In the genomic region with DNA sequence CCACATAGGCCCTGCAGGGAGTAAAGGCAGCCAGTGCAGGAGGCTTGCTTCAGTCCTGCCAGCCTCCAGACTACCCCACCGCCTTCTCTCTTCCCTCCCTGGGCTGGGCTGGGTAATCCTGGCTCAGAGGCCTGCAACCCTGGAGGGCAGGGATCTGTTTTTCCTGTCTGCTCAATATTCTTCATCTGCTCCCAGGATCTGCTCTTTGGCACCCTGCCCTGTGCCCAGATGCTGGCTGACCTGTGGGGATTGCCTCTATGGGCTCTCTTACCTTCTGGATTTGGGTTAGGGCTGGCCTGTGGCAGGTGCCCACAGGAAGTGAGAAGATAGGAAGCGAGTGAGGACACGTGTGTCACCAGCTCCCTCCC, we compare ENCODE assay signal across 18 cellular contexts. TPM values are rescaled to one million over a fixed set of nuclear protein-coding genes. Genes with fewer than 3 reads are reported as not detected.
DNase-seq lines count a peak whose midpoint lies in the region; ATAC-seq, FAIRE-seq and TF ChIP-seq lines count a peak whose summit lies in the region.
"Had no signal": no experiment of that assay in that cellular context is flagged by ENCODE, and none has a peak within 500 bp of the region (broad histone marks: within the 10 kb centered on the region; RNA-seq: fewer than 3 reads in every experiment).

No MANE protein-coding gene starts in this region.

- H3K36me3 ChIP-seq in gastroesophageal sphincter (no peaks in the 10 kb centered on the region), smooth muscle cell (ENCODE audit: low read depth) (no peaks in the 10 kb centered on the region)
- H3K36me3 ChIP-seq: adrenal gland, upper lobe of left lung had no signal

- TF ChIP-seq POLR2A in gastroesophageal sphincter (IDR thresholded peaks at IDR 0.05): no peak

- CTCF ChIA-PET in RWPE1 (lab: Yijun Ruan, JAX): no interaction called here

- DNase-seq in ELF-1 (ENCODE audit: low read depth, low spot score) (peak; percentile 27), RWPE1 (ENCODE audit: low spot score) (no peak), smooth muscle cell (lab: John Stamatoyannopoulos, UW; ENCODE audit: unreplicated experiment) (no peak), urothelium cell line (ENCODE audit: low spot score) (no peak)
- DNase-seq: activated CD4-positive, alpha-beta T cell treated with anti-CD3 and anti-CD28 coated beads for 36 hours; adrenal gland; effector CD8-positive, alpha-beta T cell; hippocampal formation; NCI-H1048; NCI-H2029 treated with DMSO at 0.1 percent for 48 hours; NCI-H748 treated with DMSO at 0.1 percent for 48 hours; stimulated activated naive B cell treated with anti-CD40 and anti-IgM and Interleukin-4, amounts not matched to agents 10 μg/mL and 1 μg/mL and 100 μg/mL, for 72 hours; upper lobe of left lung had no signal

- H3K27ac ChIP-seq in RWPE1 (peak overlapping the region; percentile 27), gastroesophageal sphincter (peak overlapping the region in 3 of 4 donors; percentile 48 to 71 (median 52)), smooth muscle cell (ENCODE audit: low read depth) (peak overlapping the region; percentile 96)

- POLR2A ChIA-PET in RWPE1 (lab: Yijun Ruan, JAX; ENCODE audit: low non-redundant PET): no interaction called here

- TF ChIP-seq EP300 in gastroesophageal sphincter (IDR thresholded peaks at IDR 0.05): no peak

- no peak for FAIRE-seq in urothelium cell line (lab: Jason Lieb, UNC)

- 100% methylated on average over 2 of the region's 3 CpGs; no CpG with 5 or more reads in 1 of the 2 donors for WGBS in gastroesophageal sphincter (ENCODE audit: low coverage in 1 of 2), 2 donors
- WGBS in smooth muscle cell (ENCODE audit: low lambda C conversion rate): 76% methylated on average over 3 of the region's 3 CpGs

- no peak overlapping the region for H3K9ac ChIP-seq in smooth muscle cell (ENCODE audit: low read depth)

- no peak for ATAC-seq in gastroesophageal sphincter
- no peak for ATAC-seq in HG02759 (IDR thresholded peaks at IDR 0.05; ENCODE audit: unreplicated experiment)
- no peak for ATAC-seq in GM18873 (IDR thresholded peaks at IDR 0.05; ENCODE audit: low FRiP score, unreplicated experiment)
- ATAC-seq: activated CD4-positive, alpha-beta T cell treated with anti-CD3 and anti-CD28 coated beads for 36 hours; HCT116; Panc1; stimulated activated naive B cell treated with anti-CD40 and anti-IgM and Interleukin-4, amounts not matched to agents 10 μg/mL and 1 μg/mL and 100 μg/mL, for 72 hours had no signal

- H3K4me3 ChIP-seq in gastroesophageal sphincter: no peak overlapping the region
- no peak overlapping the region for H3K4me3 ChIP-seq in smooth muscle cell
- H3K4me3 ChIP-seq: adrenal gland, upper lobe of left lung had no signal

- H3K27me3 ChIP-seq in gastroesophageal sphincter: no peaks in the 10 kb centered on the region
- H3K27me3 ChIP-seq in smooth muscle cell (ENCODE audit: low read depth): no peaks in the 10 kb centered on the region
- H3K27me3 ChIP-seq: adrenal gland, upper lobe of left lung had no signal

- TF ChIP-seq CTCF in RWPE1 (conservative IDR thresholded peaks at IDR 0.05; ENCODE audit: low read depth): no peak
- TF ChIP-seq CTCF in gastroesophageal sphincter (IDR thresholded peaks at IDR 0.05): no peak
- TF ChIP-seq CTCF in smooth muscle cell (IDR thresholded peaks at IDR 0.05; ENCODE audit: borderline replicate concordance, insufficient read depth, poor library complexity, severe bottlenecking): no peak

- peaks cover 3 to 78% (median 24%) of the 10 kb centered on the region in 3 donors for H3K4me1 ChIP-seq in gastroesophageal sphincter
- peaks cover 27% of the 10 kb centered on the region for H3K4me1 ChIP-seq in smooth muscle cell (ENCODE audit: low read depth)

- H3K9me3 ChIP-seq in gastroesophageal sphincter: no peaks in the 10 kb centered on the region
- no peaks in the 10 kb centered on the region for H3K9me3 ChIP-seq in smooth muscle cell (replicated peaks; ENCODE audit: low read depth)
- H3K9me3 ChIP-seq: adrenal gland, upper lobe of left lung had no signal

- no peak overlapping the region for H3K4me2 ChIP-seq in smooth muscle cell

- H4K20me1 ChIP-seq in smooth muscle cell (ENCODE audit: low read depth): no peaks in the 10 kb centered on the region

- H3F3A ChIP-seq in smooth muscle cell (ENCODE audit: low read depth): peaks cover 30% of the 10 kb centered on the region

- H3K79me2 ChIP-seq in smooth muscle cell (ENCODE audit: low read depth): no peaks in the 10 kb centered on the region

- no peak overlapping the region for H2AFZ ChIP-seq in smooth muscle cell (ENCODE audit: low read depth)

RNA-seq across cellular contexts. Expression of gene ANGPTL2, which starts 7.3 kb away (rescaled TPM):
- total RNA-seq in gastroesophageal sphincter (10 to 100 TPM; 36.5 to 52.5 (median 50.8) TPM), smooth muscle cell (13.3 and 16.1 TPM in 2 replicates)
- 18.7 and 20.2 TPM in 2 replicates for polyA plus RNA-seq in smooth muscle cell
- total RNA-seq: activated CD4-positive, alpha-beta T cell treated with anti-CD3 and anti-CD28 coated beads for 36 hours had no signal

Comparison
In these comparisons a context has a peak if more than half of its experiments do, and no peak if none do; other contexts are left out.
1. H3K27ac ChIP-seq: peak in every context shown above with its lines; median percentile 96 in smooth muscle cell; 52 in gastroesophageal sphincter; 27 in RWPE1.